8 cellular contexts compared by ENCODE assay signal in the genomic region with DNA sequence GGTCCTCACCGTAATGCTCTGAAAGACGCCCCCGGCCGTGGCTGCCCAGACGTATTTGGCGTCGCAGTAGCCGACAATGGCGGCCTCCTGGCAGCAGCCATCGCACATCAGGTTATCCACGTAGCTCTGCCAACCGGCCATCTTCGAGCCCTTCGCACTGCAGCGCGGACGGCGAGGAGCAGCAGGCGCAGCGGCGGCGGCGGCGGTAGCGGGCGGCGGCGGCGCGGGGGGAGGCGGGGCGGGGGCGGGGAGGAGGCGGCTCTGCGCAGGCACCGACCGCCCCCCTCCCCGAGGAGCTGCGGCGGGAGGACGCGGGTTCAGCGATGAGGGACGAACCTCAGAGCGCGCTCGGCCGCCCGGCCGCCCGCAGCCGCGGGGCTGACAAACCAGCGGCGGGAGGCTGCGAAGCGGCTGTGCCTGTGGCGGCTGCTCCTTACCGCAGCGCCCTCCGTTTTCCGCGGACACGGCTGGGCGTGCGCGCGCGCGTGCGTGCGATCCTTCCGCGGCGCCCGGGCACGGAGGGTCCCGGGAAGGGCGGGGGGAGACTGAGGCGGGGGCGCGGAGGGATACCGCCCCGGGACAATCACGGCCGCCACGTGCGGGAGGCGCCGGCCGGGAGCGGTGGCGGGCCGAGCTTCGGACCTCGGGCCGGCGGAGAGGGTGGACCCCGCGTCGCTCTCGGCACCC. TPM values are rescaled to one million over a fixed set of nuclear protein-coding genes. Genes with fewer than 3 reads are reported as not detected.
DNase-seq lines count a peak whose midpoint lies in the region; ATAC-seq and TF ChIP-seq lines count a peak whose summit lies in the region.

A gene with protein sequence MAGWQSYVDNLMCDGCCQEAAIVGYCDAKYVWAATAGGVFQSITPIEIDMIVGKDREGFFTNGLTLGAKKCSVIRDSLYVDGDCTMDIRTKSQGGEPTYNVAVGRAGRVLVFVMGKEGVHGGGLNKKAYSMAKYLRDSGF (minus strand): TSS at position 180 of the 687 bp plus-strand sequence. CDS start 39 bp downstream, at position 141.

- peak; percentile 55 for ATAC-seq in HG03175 (IDR thresholded peaks at IDR 0.05; ENCODE audit: unreplicated experiment)

- POLR2A ChIA-PET in AG04450 (lab: Yijun Ruan, JAX), result interaction anchor here (0.5 to 2.7 kb wide), 9 partner anchors 33 to 438 kb away, joined by 3 to 17 read pairs (median 4); no protein-coding TSS in a partner anchor

- TF ChIP-seq CTCF in AG04450 (IDR thresholded peaks at IDR 0.05; ENCODE audit: low read depth, low read length), result no peak
- no peak for TF ChIP-seq CTCF in epithelial cell of esophagus (IDR thresholded peaks at IDR 0.05; ENCODE audit: insufficient read depth, low read depth, low read length, missing control alignments)

- H3K4me1 ChIP-seq in mononuclear cell (ENCODE audit: insufficient read depth, low read length), result peaks cover 18% of the 10 kb centered on the region

- H3K27ac ChIP-seq in AG04450 (ENCODE audit: low read depth, low read length), result peak within 1 kb of the TSS; percentile 80

- in situ Hi-C loops in GM18951 (cut with MboI; ENCODE audit: low sequenced_read_pairs, unreplicated experiment), result no loop called here

- CTCF ChIA-PET in AG04450 (lab: Charles Lee), result interaction anchor here (1.5 to 4.0 kb wide), 2 partner anchors 34 to 213 kb away, joined by 4 to 18 read pairs; no protein-coding TSS in a partner anchor

- peak; percentile 28 for TF ChIP-seq POLR2A in GM18951 (IDR thresholded peaks at IDR 0.05; ENCODE audit: extremely low read depth, insufficient read depth, insufficient read length)

- no peaks in the 10 kb centered on the region for H3K27me3 ChIP-seq in AG04450 (ENCODE audit: control insufficient read depth, insufficient read depth, low read length)
- peaks cover 68% of the 10 kb centered on the region for H3K27me3 ChIP-seq in mononuclear cell (ENCODE audit: insufficient read depth, low read length)

- DNase-seq in AG04450 (ENCODE audit: low read depth, low spot score) (peak; percentile 38), NCI-H748 treated with DMSO at 0.1 percent for 48 hours (lab: John Stamatoyannopoulos, UW) (peak; percentile 64), activated T-cell treated with anti-CD3 and anti-CD28 coated beads for 48 hours (ENCODE audit: low read depth) (peak; percentile 31), epithelial cell of esophagus (ENCODE audit: low read depth) (peak; percentile 81)
- DNase-seq in stimulated activated CD8-positive, alpha-beta memory T cell treated with anti-CD3 and anti-CD28 coated beads, Interleukin-2, amount 100 ng/mL, for 48 hours (ENCODE audit: low read depth in 2 of 2), result peak; percentile 15 to 18

- H3K4me3 ChIP-seq in AG04450 (ENCODE audit: low read depth, low read length) (peak within 1 kb of the TSS; percentile 78), epithelial cell of esophagus (ENCODE audit: low read length) (peak within 1 kb of the TSS; percentile 71), mononuclear cell (ENCODE audit: low read length) (peak within 1 kb of the TSS; percentile 46)

- H3K9me3 ChIP-seq in AG04450 (ENCODE audit: control insufficient read depth, insufficient read depth, low read length) (no peaks in the 10 kb centered on the region), mononuclear cell (ENCODE audit: low read depth, low read length) (no peaks in the 10 kb centered on the region)

RNA-seq across cellular contexts. Expression of the gene that starts here (rescaled TPM):
- 467 and 659 TPM in 2 replicates for polyA plus RNA-seq in AG04450 (2011; rRNA removed)
- 170 and 281 TPM in 2 replicates for polyA minus RNA-seq in AG04450 (2011; rRNA and poly(A)+ RNA removed)
- 9.4 TPM for total RNA-seq in mononuclear cell

Comparison
In these comparisons a context has a peak if more than half of its experiments do, and no peak if none do; other contexts are left out.
1. Peak in every context shown above with its lines: DNase-seq, ATAC-seq, H3K4me3 ChIP-seq and H3K27ac ChIP-seq.
2. DNase-seq: peak in every context shown above with its lines; median percentile 81 in epithelial cell of esophagus; 64 in NCI-H748 treated with DMSO at 0.1 percent for 48 hours; 38 in AG04450; 31 in activated T-cell treated with anti-CD3 and anti-CD28 coated beads for 48 hours; 16 in stimulated activated CD8-positive, alpha-beta memory T cell treated with anti-CD3 and anti-CD28 coated beads, Interleukin-2, amount 100 ng/mL, for 48 hours.